Comparison of ENCODE assay signal across 11 cellular contexts in the genomic region with DNA sequence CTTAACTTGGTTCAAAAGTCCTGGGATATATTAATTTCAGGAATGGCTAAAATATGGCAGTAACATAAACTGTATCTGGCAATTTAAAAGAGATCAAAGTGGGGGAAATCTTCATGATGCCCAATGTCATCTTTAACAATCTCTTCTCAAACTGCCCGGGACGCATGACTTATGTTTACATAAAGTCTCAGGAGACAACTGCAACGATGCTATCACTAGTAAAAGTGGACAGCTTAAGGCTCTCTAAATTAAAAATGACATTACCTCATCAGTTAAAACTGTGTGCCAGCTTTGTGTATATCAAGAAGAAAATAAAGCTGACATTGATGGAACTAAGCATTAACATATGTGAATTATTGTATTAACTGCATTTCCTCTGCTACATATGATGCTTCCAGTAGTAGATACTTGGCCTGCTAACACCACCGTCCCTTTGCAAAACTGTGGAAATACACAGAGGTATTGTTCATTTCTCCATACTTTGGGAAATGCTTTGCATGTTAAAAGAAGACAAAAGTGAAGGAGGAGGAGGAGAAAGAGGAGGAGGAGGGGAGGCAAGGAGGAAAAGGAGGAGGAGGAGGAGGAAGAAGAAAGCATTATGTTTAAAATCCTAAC.
DNase-seq lines count a peak whose midpoint lies in the region; ATAC-seq and TF ChIP-seq lines count a peak whose summit lies in the region.
"Had no signal": no experiment of that assay in that cellular context is flagged by ENCODE, and none has a peak within 500 bp of the region (broad histone marks: within the 10 kb centered on the region; RNA-seq: fewer than 3 reads in every experiment).

No MANE protein-coding gene starts in this region.

- no TSS peak for BruUV-seq in A673 (replicated peaks; lab: Mats Ljungman, UMichigan)

- no peak for TF ChIP-seq CTCF in A673 (conservative IDR thresholded peaks at IDR 0.05; ENCODE audit: low read depth, low read length)
- no peak for TF ChIP-seq CTCF in LNCaP clone FGC (IDR thresholded peaks at IDR 0.05; ENCODE audit: control insufficient read depth, extremely low read depth, insufficient read depth)
- TF ChIP-seq CTCF in nephron progenitor cell (IDR thresholded peaks at IDR 0.05): no peak
- no peak for TF ChIP-seq CTCF in GM20000 (IDR thresholded peaks at IDR 0.05; ENCODE audit: extremely low read depth, missing control alignments)

- peak overlapping the region; percentile 76 for H3K27ac ChIP-seq in A673 (ENCODE audit: low read depth, low read length, poor library complexity, severe bottlenecking)

- POLR2A ChIA-PET in A673 (lab: Charles Lee; ENCODE audit: low non-redundant PET): interaction anchor here (0.5 kb wide), 1 partner anchor 48 kb away, joined by 7 read pairs; no protein-coding TSS in a partner anchor

- no peaks in the 10 kb centered on the region for H3K27me3 Mint-ChIP-seq in nephron progenitor cell (ENCODE audit: low read depth, poor library complexity)
- H3K27me3 Mint-ChIP-seq in stimulated activated naive B cell treated with anti-CD40 and anti-IgM and Interleukin-4, amounts not matched to agents 10 μg/mL and 1 μg/mL and 100 μg/mL, for 72 hours: peaks cover 0 to 14% of the 10 kb centered on the region in 2 donors

- H3K27ac Mint-ChIP-seq in nephron progenitor cell: peak overlapping the region; percentile 97
- H3K27ac Mint-ChIP-seq in stimulated activated naive B cell treated with anti-CD40 and anti-IgM and Interleukin-4, amounts not matched to agents 10 μg/mL and 1 μg/mL and 100 μg/mL, for 72 hours: no peak overlapping the region
- H3K27ac Mint-ChIP-seq: natural killer cell treated with Interleukin-12 subunit alpha and Interleukin-12 subunit beta and Interleukin-15 and Interleukin-18, amount 100 ng/mL, for 72 hours had no signal

- peaks cover 39% of the 10 kb centered on the region for H3K4me1 ChIP-seq in A673 (ENCODE audit: insufficient read depth, low read length, poor library complexity, severe bottlenecking)

- H3K4me3 Mint-ChIP-seq in nephron progenitor cell: no peak overlapping the region
- H3K4me3 Mint-ChIP-seq in stimulated activated naive B cell treated with anti-CD40 and anti-IgM and Interleukin-4, amounts not matched to agents 10 μg/mL and 1 μg/mL and 100 μg/mL, for 72 hours: no peak overlapping the region
- H3K4me3 Mint-ChIP-seq: natural killer cell treated with Interleukin-12 subunit alpha and Interleukin-12 subunit beta and Interleukin-15 and Interleukin-18, amount 100 ng/mL, for 72 hours had no signal

- peaks cover 45% of the 10 kb centered on the region for H3K4me1 Mint-ChIP-seq in nephron progenitor cell
- no peaks in the 10 kb centered on the region for H3K4me1 Mint-ChIP-seq in stimulated activated naive B cell treated with anti-CD40 and anti-IgM and Interleukin-4, amounts not matched to agents 10 μg/mL and 1 μg/mL and 100 μg/mL, for 72 hours

- no peaks in the 10 kb centered on the region for H3K27me3 ChIP-seq in A673 (replicated peaks; ENCODE audit: insufficient read depth, low read depth, low read length, poor library complexity)

- DNase-seq in A673 (ENCODE audit: low spot score) (peak; percentile 66), LNCaP clone FGC (ENCODE audit: low read depth) (peak; percentile 43), dedifferentiated amniotic fluid mesenchymal stem cell (ENCODE audit: extremely low spot score) (peak; percentile 38), nephron progenitor cell (no peak), NCI-H748 (lab: John Stamatoyannopoulos, UW; ENCODE audit: unreplicated experiment) (no peak), GM20000 (ENCODE audit: low spot score) (no peak)
- no peak for DNase-seq in stimulated activated naive B cell treated with anti-CD40 and anti-IgM and Interleukin-4, amounts not matched to agents 10 μg/mL and 1 μg/mL and 100 μg/mL, for 72 hours
- DNase-seq: activated CD4-positive, alpha-beta T cell treated with anti-CD3 and anti-CD28 coated beads, Interleukin-2, amount 50 U/mL, for 48 hours; stimulated activated CD8-positive, alpha-beta memory T cell treated with anti-CD3 and anti-CD28 coated beads, Interleukin-4, amount 100 ng/mL, for 48 hours had no signal

- CTCF ChIA-PET in A673 (lab: Charles Lee): interaction anchor here (1.0 kb wide), 2 partner anchors 61 to 78 kb away, joined by 3 to 5 read pairs; no protein-coding TSS in a partner anchor

- no peaks in the 10 kb centered on the region for H3K9me3 Mint-ChIP-seq in nephron progenitor cell
- no peaks in the 10 kb centered on the region for H3K9me3 Mint-ChIP-seq in stimulated activated naive B cell treated with anti-CD40 and anti-IgM and Interleukin-4, amounts not matched to agents 10 μg/mL and 1 μg/mL and 100 μg/mL, for 72 hours
- H3K9me3 Mint-ChIP-seq: natural killer cell treated with Interleukin-12 subunit alpha and Interleukin-12 subunit beta and Interleukin-15 and Interleukin-18, amount 100 ng/mL, for 72 hours had no signal

- H3K9me3 ChIP-seq in A673 (ENCODE audit: low read depth, low read length, poor library complexity, severe bottlenecking): no peaks in the 10 kb centered on the region

- intact Hi-C loops in A673 (cut with micrococcal nuclease; ENCODE audit: unreplicated experiment): loop anchor here (5.0 kb wide), 2 partner anchors 55 to 80 kb away; no protein-coding TSS in a partner anchor

- H3K4me3 ChIP-seq in A673 (ENCODE audit: low read depth, low read length, poor library complexity, severe bottlenecking) (no peak overlapping the region), LNCaP clone FGC (ENCODE audit: low read depth, low read length) (no peak overlapping the region)

- no peak for ATAC-seq in HG03045 (IDR thresholded peaks at IDR 0.05; ENCODE audit: unreplicated experiment)
- ATAC-seq in stimulated activated naive B cell treated with anti-CD40 and anti-IgM and Interleukin-4, amounts not matched to agents 10 μg/mL and 1 μg/mL and 100 μg/mL, for 72 hours (replicated peaks): no peak
- ATAC-seq: natural killer cell treated with Interleukin-12 subunit alpha and Interleukin-12 subunit beta and Interleukin-15 and Interleukin-18, amount 100 ng/mL, for 72 hours had no signal

- H3K36me3 ChIP-seq in A673 (ENCODE audit: insufficient read depth, low read length, poor library complexity, severe bottlenecking): no peaks in the 10 kb centered on the region

- peaks cover 79% of the 10 kb centered on the region for H3K36me3 Mint-ChIP-seq in nephron progenitor cell (ENCODE audit: low read depth)
- no peaks in the 10 kb centered on the region for H3K36me3 Mint-ChIP-seq in stimulated activated naive B cell treated with anti-CD40 and anti-IgM and Interleukin-4, amounts not matched to agents 10 μg/mL and 1 μg/mL and 100 μg/mL, for 72 hours
- H3K36me3 Mint-ChIP-seq: natural killer cell treated with Interleukin-12 subunit alpha and Interleukin-12 subunit beta and Interleukin-15 and Interleukin-18, amount 100 ng/mL, for 72 hours had no signal

Comparison
In these comparisons a context has a peak if more than half of its experiments do, and no peak if none do; other contexts are left out.
1. DNase-seq: peak in A673 (single experiment), LNCaP clone FGC (single experiment) and dedifferentiated amniotic fluid mesenchymal stem cell (single experiment); none in nephron progenitor cell (single experiment), NCI-H748 (single experiment), stimulated activated naive B cell treated with anti-CD40 and anti-IgM and Interleukin-4, amounts not matched to agents 10 μg/mL and 1 μg/mL and 100 μg/mL, for 72 hours (single experiment) and GM20000 (single experiment).